In the genomic region with DNA sequence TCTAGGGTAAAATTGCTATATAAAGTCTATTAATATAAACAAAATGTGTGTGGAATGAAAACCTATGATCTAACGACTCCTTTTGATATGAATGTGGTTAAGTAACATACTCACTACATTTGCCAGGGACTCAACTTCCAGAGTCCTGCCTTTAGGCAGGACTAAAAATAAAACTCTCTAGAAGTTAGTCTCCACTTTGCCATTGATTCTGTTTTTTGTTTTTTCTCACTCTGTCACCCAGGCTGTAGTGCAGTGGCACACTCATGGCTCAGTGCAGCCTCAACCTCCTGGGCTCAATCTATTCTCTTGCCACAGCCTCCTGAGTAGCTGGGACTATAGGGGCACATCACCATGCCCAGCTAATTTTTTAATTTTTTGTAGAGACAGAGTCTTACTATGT, we compare ENCODE assay signal across 22 cellular contexts.
"Had no signal": no experiment of that assay in that cellular context is flagged by ENCODE, and none has a peak within 500 bp of the region (broad histone marks: within the 10 kb centered on the region; RNA-seq: fewer than 3 reads in every experiment).

No MANE protein-coding gene starts in this region.

- H3K27ac ChIP-seq: HL-60, KMS-11, SJCRH30 had no signal

- ATAC-seq: K562, SK-N-SH treated with all-trans-retinoic acid at 6 μM for 48 hours had no signal

- H3K4me1 ChIP-seq: SJCRH30 had no signal

- H3K27ac Mint-ChIP-seq: IgD-negative memory B cell had no signal

- DNase-seq: Kasumi-1, MM.1S, NCI-H1092 treated with DMSO at 0.1 percent for 48 hours, NCI-H1436, NCI-H187, NCI-H2029, NCI-H2081 treated with DMSO at 0.1 percent for 48 hours, NCI-H2171, NCI-H226, NCI-H446, NCI-H510A, NCI-H524 treated with DMSO at 0.1 percent for 48 hours, NCI-H69, NCI-H774, RPMI8226, SHP77 treated with DMSO at 0.1 percent for 48 hours, SJCRH30 had no signal

- H3K4me3 ChIP-seq: K562, SJCRH30 had no signal

- H3K9me3 ChIP-seq: SJCRH30 had no signal

- H3K27me3 Mint-ChIP-seq: IgD-negative memory B cell had no signal

- H3K4me3 Mint-ChIP-seq: IgD-negative memory B cell had no signal

- H3K9me3 Mint-ChIP-seq: IgD-negative memory B cell had no signal

- H3K27me3 ChIP-seq: SJCRH30 had no signal
